ENCODE assay signal across 9 cellular contexts in the genomic region with DNA sequence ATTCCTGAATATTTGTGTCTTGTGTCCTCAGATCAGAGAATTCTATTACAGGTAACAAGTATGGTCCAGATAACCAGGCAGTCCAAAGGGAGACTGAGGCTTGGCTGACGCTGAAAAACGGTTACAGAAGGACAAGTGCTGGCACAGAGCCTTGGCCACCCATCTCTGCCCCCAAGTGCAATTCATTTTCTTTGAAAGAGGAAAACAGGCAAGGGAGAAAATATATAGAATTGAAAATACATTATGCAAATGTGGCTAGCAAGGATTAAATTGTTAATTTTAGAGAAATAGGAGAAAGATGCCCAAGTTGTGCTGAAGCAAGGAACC. TPM values are rescaled to one million over a fixed set of nuclear protein-coding genes. Genes with fewer than 3 reads are reported as not detected.
DNase-seq lines count a peak whose midpoint lies in the region; ATAC-seq, FAIRE-seq and TF ChIP-seq lines count a peak whose summit lies in the region.
"Had no signal": no experiment of that assay in that cellular context is flagged by ENCODE, and none has a peak within 500 bp of the region (broad histone marks: within the 10 kb centered on the region; RNA-seq: fewer than 3 reads in every experiment).

No MANE protein-coding gene starts in this region.

- H3K4me3 ChIP-seq in right atrium auricular region (peak overlapping the region; percentile 56 to 63), bronchial epithelial cell (ENCODE audit: low read depth, low read length) (peak overlapping the region; percentile 49), muscle layer of duodenum (ENCODE audit: low read depth in 1 of 2, low read length in 2 of 2) (peak overlapping the region; percentile 59 to 65), aorta (ENCODE audit: low read length in 2 of 2) (peak overlapping the region; percentile 84 to 96)

- ATAC-seq in aorta (ENCODE audit: low FRiP score), result no peak
- no peak for ATAC-seq in HG02678 (IDR thresholded peaks at IDR 0.05; ENCODE audit: unreplicated experiment)

- H3K4me1 ChIP-seq in right atrium auricular region (peaks cover 0 to 62% of the 10 kb centered on the region in 2 donors), muscle layer of duodenum (ENCODE audit: control insufficient read depth in 1 of 2, insufficient read depth in 2 of 2, low read length in 2 of 2) (peaks cover 29 to 49% of the 10 kb centered on the region in 2 donors), aorta (ENCODE audit: control insufficient read depth in 1 of 2, insufficient read depth in 2 of 2, low read length in 2 of 2) (peaks cover 1 to 3% of the 10 kb centered on the region in 2 donors)

- H3K9me3 ChIP-seq in right atrium auricular region, result no peaks in the 10 kb centered on the region
- H3K9me3 ChIP-seq in muscle layer of duodenum (ENCODE audit: control insufficient read depth in 1 of 2, low read length in 2 of 2), result no peaks in the 10 kb centered on the region
- H3K9me3 ChIP-seq in aorta (ENCODE audit: control insufficient read depth, low read length), result no peaks in the 10 kb centered on the region

- H3K36me3 ChIP-seq in right atrium auricular region (no peaks in the 10 kb centered on the region), bronchial epithelial cell (ENCODE audit: control insufficient read depth, insufficient read depth, low read length) (no peaks in the 10 kb centered on the region), muscle layer of duodenum (ENCODE audit: control insufficient read depth in 1 of 2, insufficient read depth in 2 of 2, low read length in 2 of 2) (peaks cover 0 to 7% of the 10 kb centered on the region in 2 donors), aorta (ENCODE audit: control insufficient read depth in 1 of 2, insufficient read depth in 2 of 2, low read length in 1 of 2) (no peaks in the 10 kb centered on the region)

- 3 to 5% methylated on average over 2 of the region's 2 CpGs for WGBS in aorta, 2 donors

- TF ChIP-seq CTCF in right atrium auricular region (IDR thresholded peaks at IDR 0.05) (no peak), bronchial epithelial cell (IDR thresholded peaks at IDR 0.05; ENCODE audit: insufficient read depth, low read length, severe bottlenecking) (no peak)

- intact Hi-C loops in cardiac septum (cut with DNase I), result loop anchor here (5.0 kb wide), 2 partner anchors 39 to 134 kb away; no protein-coding TSS in a partner anchor
- intact Hi-C loops in aorta (cut with DNase I), result loop anchor here in 1 of 2 donors (5.0 kb wide), 1 partner anchor 54 kb away; no protein-coding TSS in a partner anchor

- no peak for FAIRE-seq in bronchial epithelial cell (lab: Jason Lieb, UNC)

- H3K27me3 ChIP-seq in right atrium auricular region (no peaks in the 10 kb centered on the region), bronchial epithelial cell (ENCODE audit: control insufficient read depth, insufficient read depth, low read length) (no peaks in the 10 kb centered on the region), muscle layer of duodenum (ENCODE audit: low read depth, low read length) (no peaks in the 10 kb centered on the region), aorta (ENCODE audit: control insufficient read depth in 1 of 2, insufficient read depth in 2 of 2, low read length in 1 of 2) (no peaks in the 10 kb centered on the region)

- DNase-seq in right atrium auricular region (ENCODE audit: low spot score) (no peak), cardiac septum (ENCODE audit: low spot score) (no peak), bronchial epithelial cell (ENCODE audit: low read depth) (no peak), aorta (no peak), ureter (ENCODE audit: low spot score) (no peak), EL (no peak)
- DNase-seq: RPMI8226 had no signal

- H3K27ac ChIP-seq in right atrium auricular region (peak overlapping the region; percentile 87 to 93), muscle layer of duodenum (ENCODE audit: low read length) (peak overlapping the region; percentile 87), aorta (ENCODE audit: low read depth in 1 of 2, low read length in 2 of 2) (peak overlapping the region; percentile 95 to 97)

RNA-seq across cellular contexts. Expression of a gene that starts 1.2 kb away (rescaled TPM):
- total RNA-seq in right atrium auricular region, result 100 to 1,000 TPM; 114 to 120 TPM
- total RNA-seq in cardiac septum, result 184 TPM
- 7.9 and 31.1 TPM in 2 replicates for total RNA-seq in bronchial epithelial cell
- total RNA-seq in aorta, result 100 to 1,000 TPM; 119 to 310 TPM
- polyA plus RNA-seq in aorta, result 10 to 100 TPM; 47.3 to 74.6 TPM
- total RNA-seq in ureter, result 63.8 TPM

RNA-seq across cellular contexts. Expression of a gene that starts 29.8 kb away (rescaled TPM):
- total RNA-seq in right atrium auricular region (10 to 100 TPM; 19.8 to 27.6 TPM), cardiac septum (60.7 TPM), bronchial epithelial cell (31.0 and 42.9 TPM in 2 replicates), aorta (10 to 100 TPM; 37.4 to 49.9 TPM), ureter (78.1 TPM)
- 10 to 100 TPM; 39.1 to 57.1 TPM for polyA plus RNA-seq in aorta
